15 cellular contexts compared by ENCODE assay signal in genomic region chr2:1051075-1051474, GRCh38.
DNase-seq lines count a peak whose midpoint lies in the region; ATAC-seq, FAIRE-seq and TF ChIP-seq lines count a peak whose summit lies in the region.
"Had no signal": no experiment of that assay in that cellular context is flagged by ENCODE, and none has a peak within 500 bp of the region (broad histone marks: within the 10 kb centered on the region; RNA-seq: fewer than 3 reads in every experiment).

No MANE protein-coding gene starts in this region.

- TF ChIP-seq CTCF in GM23338 (conservative IDR thresholded peaks at IDR 0.05; ENCODE audit: low read depth in 2 of 2) (peak; percentile 46 to 51), hepatocyte (IDR thresholded peaks at IDR 0.05; ENCODE audit: poor library complexity) (peak; percentile 29), stomach (IDR thresholded peaks at IDR 0.05) (no peak)

- ATAC-seq in GM23338: peak; percentile 60
- ATAC-seq: left ventricle myocardium superior had no signal

- H3K9me2 ChIP-seq in GM23338 (ENCODE audit: insufficient read depth) (no peaks in the 10 kb centered on the region), hepatocyte (replicated peaks; ENCODE audit: insufficient read depth) (no peaks in the 10 kb centered on the region)

- TF ChIP-seq EP300 in stomach (IDR thresholded peaks at IDR 0.05): no peak

- H3K27ac ChIP-seq in GM23338 (ENCODE audit: low read depth): no peak overlapping the region
- no peak overlapping the region for H3K27ac ChIP-seq in hepatocyte
- H3K27ac ChIP-seq in stomach: no peak overlapping the region
- H3K27ac ChIP-seq: epithelial cell of prostate, parathyroid adenoma had no signal

- H3K4me3 ChIP-seq in GM23338 (no peak overlapping the region), hepatocyte (no peak overlapping the region), stomach (no peak overlapping the region)

- H3K9me3 ChIP-seq in hepatocyte (ENCODE audit: low read depth) (no peaks in the 10 kb centered on the region), stomach (peaks cover 0 to 11% (median 4%) of the 10 kb centered on the region in 4 donors)

- H2AFZ ChIP-seq in GM23338 (no peak overlapping the region), hepatocyte (no peak overlapping the region)
- H2AFZ ChIP-seq: parathyroid adenoma had no signal

- WGBS in hepatocyte (ENCODE audit: low lambda C conversion rate, missing lambda C conversion rate): 40% methylated on average over 3 of the region's 3 CpGs
- WGBS in stomach, 5 donors: 32 to 58% (median 46%) methylated on average over 3 of the region's 3 CpGs

- H3K36me3 ChIP-seq in GM23338 (ENCODE audit: insufficient read depth): no peaks in the 10 kb centered on the region
- H3K36me3 ChIP-seq in hepatocyte (replicated peaks; ENCODE audit: insufficient read depth, low read depth): no peaks in the 10 kb centered on the region
- H3K36me3 ChIP-seq in stomach: no peaks in the 10 kb centered on the region

- peaks cover 40% of the 10 kb centered on the region for H3K4me1 ChIP-seq in GM23338 (ENCODE audit: insufficient read depth)
- no peaks in the 10 kb centered on the region for H3K4me1 ChIP-seq in hepatocyte (ENCODE audit: insufficient read depth)
- H3K4me1 ChIP-seq in stomach: no peaks in the 10 kb centered on the region
- H3K4me1 ChIP-seq: parathyroid adenoma had no signal

- H3K4me3 Mint-ChIP-seq in GM23338: no peak overlapping the region
- H3K4me3 Mint-ChIP-seq: CD4-positive, alpha-beta memory T cell; T-helper 2 cell treated with Interferon-gamma antibody and Interleukin-4, amounts not matched to agents 5 μg/mL and 100 μg/mL, for 36 hours had no signal

- no peaks in the 10 kb centered on the region for H3F3A ChIP-seq in GM23338 (replicated peaks; ENCODE audit: low read depth)

- no peak for FAIRE-seq in GM12892 (lab: Jason Lieb, UNC)

- H3K27ac Mint-ChIP-seq in GM23338: no peak overlapping the region
- H3K27ac Mint-ChIP-seq: CD4-positive, alpha-beta memory T cell; T-helper 2 cell treated with Interferon-gamma antibody and Interleukin-4, amounts not matched to agents 5 μg/mL and 100 μg/mL, for 36 hours had no signal

- peaks cover 46% of the 10 kb centered on the region for H3K9me3 Mint-ChIP-seq in GM23338
- H3K9me3 Mint-ChIP-seq: T-helper 2 cell treated with Interferon-gamma antibody and Interleukin-4, amounts not matched to agents 5 μg/mL and 100 μg/mL, for 36 hours had no signal

- H3K79me2 ChIP-seq in GM23338 (replicated peaks; ENCODE audit: insufficient read depth): peaks cover 73% of the 10 kb centered on the region
- no peaks in the 10 kb centered on the region for H3K79me2 ChIP-seq in hepatocyte
- H3K79me2 ChIP-seq: parathyroid adenoma had no signal

- H4K20me1 ChIP-seq in GM23338 (replicated peaks; ENCODE audit: insufficient read depth): peaks cover 17% of the 10 kb centered on the region
- no peaks in the 10 kb centered on the region for H4K20me1 ChIP-seq in hepatocyte (ENCODE audit: insufficient read depth, poor library complexity, severe bottlenecking)

- H3K27me3 Mint-ChIP-seq in GM23338 (ENCODE audit: insufficient read depth, low read depth, poor library complexity): peaks cover 4% of the 10 kb centered on the region

- no peak overlapping the region for H3K4me2 ChIP-seq in GM23338
- no peak overlapping the region for H3K4me2 ChIP-seq in hepatocyte

- TF ChIP-seq POLR2A in GM12892 (IDR thresholded peaks at IDR 0.05; ENCODE audit: low read depth, low read length): no peak
- TF ChIP-seq POLR2A in stomach (IDR thresholded peaks at IDR 0.05): no peak

- peaks cover 46% of the 10 kb centered on the region for H3K4me1 Mint-ChIP-seq in GM23338

- H3K36me3 Mint-ChIP-seq in GM23338 (ENCODE audit: low read depth): peaks cover 48% of the 10 kb centered on the region

- DNase-seq in A172 (ENCODE audit: low spot score): peak; percentile 59
- DNase-seq in GM23338 (ENCODE audit: low spot score): peak; percentile 82
- peak; percentile 24 for DNase-seq in SW480 (ENCODE audit: low spot score)
- peak; percentile 21 for DNase-seq in hepatocyte (ENCODE audit: low spot score)
- no peak for DNase-seq in NCI-H1417 treated with DMSO at 0.1 percent for 48 hours (lab: John Stamatoyannopoulos, UW)
- DNase-seq in GM12892 (ENCODE audit: insufficient read length): no peak
- DNase-seq in stomach: no peak
- no peak for DNase-seq in dedifferentiated amniotic fluid mesenchymal stem cell (ENCODE audit: extremely low spot score)
- DNase-seq: CD4-positive, alpha-beta memory T cell; left ventricle myocardium superior; MV-4-11; stimulated activated CD4-positive, alpha-beta T cell treated with anti-CD3 and anti-CD28 coated beads, Interleukin-4, amount 100 ng/mL, for 4 hours had no signal

- intact Hi-C loops in stomach (cut with DNase I; ENCODE audit: low total_unique reads): no loop called here

- H3K27me3 ChIP-seq in GM23338 (ENCODE audit: insufficient read depth) (no peaks in the 10 kb centered on the region), hepatocyte (no peaks in the 10 kb centered on the region), stomach (no peaks in the 10 kb centered on the region)

TF ChIP-seq in GM23338, 12 proteins besides CTCF, POLR2A, EP300 and RAD21:
- TF ChIP-seq CREB1 (CRISPR knock-in tag; IDR thresholded peaks at IDR 0.05; ENCODE audit: low read depth) (0 out of 2 replicates have a peak, but pooled peaks have one; percentile 26), EZH2 (IDR thresholded peaks at IDR 0.05; ENCODE audit: low read depth, unreplicated experiment) (no peak), ETS1 (IDR thresholded peaks at IDR 0.05) (no peak)

Comparison
In these comparisons a context has a peak if more than half of its experiments do, and no peak if none do; other contexts are left out.
1. DNase-seq: peak in A172 (single experiment), GM23338 (single experiment), SW480 (single experiment) and hepatocyte (single experiment); none in NCI-H1417 treated with DMSO at 0.1 percent for 48 hours (single experiment), GM12892 (single experiment), stomach (single experiment) and dedifferentiated amniotic fluid mesenchymal stem cell (single experiment).
2. CTCF ChIP-seq: peak in GM23338 (2 of 2) and hepatocyte (single experiment); none in stomach (0 of 7).